ENCODE assay signal across 27 cellular contexts in the genomic region with DNA sequence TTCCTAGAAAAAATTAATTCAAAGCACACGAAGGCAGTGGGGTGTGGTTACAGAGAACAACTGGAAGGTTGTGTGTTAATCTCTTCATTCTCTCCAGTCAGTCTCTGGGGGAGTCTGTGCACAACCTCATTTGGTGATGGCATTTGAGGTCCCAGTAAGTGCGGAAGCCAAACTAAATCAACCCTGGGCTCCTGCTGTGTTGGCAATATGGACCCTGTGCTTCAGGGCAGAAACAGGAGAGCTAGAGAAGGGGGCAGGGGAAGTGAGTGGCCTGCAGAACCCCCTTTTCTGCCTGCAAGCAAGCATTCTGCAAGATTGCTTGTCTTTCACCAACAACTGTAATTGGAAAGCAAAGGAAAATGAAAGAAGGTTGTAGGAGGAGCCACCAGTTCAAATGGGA.
DNase-seq lines count a peak whose midpoint lies in the region; ATAC-seq and TF ChIP-seq lines count a peak whose summit lies in the region.
"Had no signal": no experiment of that assay in that cellular context is flagged by ENCODE, and none has a peak within 500 bp of the region (broad histone marks: within the 10 kb centered on the region; RNA-seq: fewer than 3 reads in every experiment).

No MANE protein-coding gene starts in this region.

- peaks cover 7% of the 10 kb centered on the region for H3K27me3 Mint-ChIP-seq in WTC11 (ENCODE audit: low read depth)
- H3K27me3 Mint-ChIP-seq in osteocyte (ENCODE audit: unreplicated experiment), result no peaks in the 10 kb centered on the region
- no peaks in the 10 kb centered on the region for H3K27me3 Mint-ChIP-seq in type B pancreatic cell
- H3K27me3 Mint-ChIP-seq: CD4-positive, alpha-beta T cell had no signal

- ATAC-seq in WTC11, result peak; percentile 41; the same call in 1 of the 2 replicates

- no peaks in the 10 kb centered on the region for H3K27me3 ChIP-seq in MG63
- H3K27me3 ChIP-seq: BLaER1 treated with 17β-estradiol and CSF1 and Interleukin-3, amounts not matched to agents 10 nM and 100 nM had no signal

- H3K9me3 Mint-ChIP-seq in WTC11, result peaks cover 34% of the 10 kb centered on the region
- H3K9me3 Mint-ChIP-seq in osteocyte (ENCODE audit: unreplicated experiment), result no peaks in the 10 kb centered on the region
- peaks cover 4% of the 10 kb centered on the region for H3K9me3 Mint-ChIP-seq in type B pancreatic cell
- H3K9me3 Mint-ChIP-seq: CD4-positive, alpha-beta T cell had no signal

- H3K4me1 Mint-ChIP-seq in WTC11 (peaks cover 30% of the 10 kb centered on the region), osteocyte (ENCODE audit: unreplicated experiment) (no peaks in the 10 kb centered on the region), type B pancreatic cell (ENCODE audit: unreplicated experiment) (peaks cover 4% of the 10 kb centered on the region)

- no peak overlapping the region for H3K27ac Mint-ChIP-seq in WTC11
- no peak overlapping the region for H3K27ac Mint-ChIP-seq in osteocyte (ENCODE audit: unreplicated experiment)
- H3K27ac Mint-ChIP-seq in type B pancreatic cell, result no peak overlapping the region
- H3K27ac Mint-ChIP-seq: CD4-positive, alpha-beta T cell; HFFc6 had no signal

- no peaks in the 10 kb centered on the region for H3K36me3 ChIP-seq in MG63
- H3K36me3 ChIP-seq: BLaER1 treated with 17β-estradiol and CSF1 and Interleukin-3, amounts not matched to agents 10 nM and 100 nM; HAP-1 had no signal

- CTCF ChIA-PET in WTC11 (lab: Charles Lee), result no interaction called here

- H3K9me3 ChIP-seq in MG63, result no peaks in the 10 kb centered on the region
- H3K9me3 ChIP-seq: HAP-1, SK-N-SH had no signal

- DNase-seq in NCI-H69 (lab: John Stamatoyannopoulos, UW) (peak; percentile 7), WTC11 (ENCODE audit: low spot score) (no peak), left kidney (ENCODE audit: low read depth, low spot score) (peak; percentile 10), osteocyte (ENCODE audit: extremely low spot score, unreplicated experiment) (peak; percentile 34), type B pancreatic cell (ENCODE audit: extremely low spot score, unreplicated experiment) (no peak), MG63 (no peak), T1000 (lab: John Stamatoyannopoulos, UW) (no peak), NCI-H2029 treated with DMSO at 0.1 percent for 48 hours (lab: John Stamatoyannopoulos, UW) (no peak)
- DNase-seq: AML-193; CD4-positive, alpha-beta T cell; DMS53; GM23248; HFFc6; KBM-7; NCI-H1694; NCI-H2081 treated with DMSO at 0.1 percent for 48 hours; NCI-H2171; NCI-H345; NCI-H524 treated with DMSO at 0.1 percent for 48 hours; NCI-H82; PC-9; Right ventricle myocardium superior; RPMI8226; SK-N-SH; SW 1271 had no signal

- no peak for TF ChIP-seq CTCF in WTC11 (IDR thresholded peaks at IDR 0.05)
- no peak for TF ChIP-seq CTCF in osteocyte (IDR thresholded peaks at IDR 0.05)
- TF ChIP-seq CTCF in type B pancreatic cell (conservative IDR thresholded peaks at IDR 0.05), result no peak

- H3K4me3 Mint-ChIP-seq in WTC11 (no peak overlapping the region), osteocyte (ENCODE audit: unreplicated experiment) (no peak overlapping the region), type B pancreatic cell (no peak overlapping the region)
- H3K4me3 Mint-ChIP-seq: CD4-positive, alpha-beta T cell; HFFc6 had no signal

- POLR2A ChIA-PET in WTC11 (lab: Charles Lee), result no interaction called here

- no peak overlapping the region for H3K4me3 ChIP-seq in MG63
- H3K4me3 ChIP-seq: BLaER1 treated with 17β-estradiol and CSF1 and Interleukin-3, amounts not matched to agents 10 nM and 100 nM; GM23248; HAP-1; PC-9 had no signal

- peaks cover 7% of the 10 kb centered on the region; the same call in 1 of the 2 replicates for H3K36me3 Mint-ChIP-seq in WTC11
- no peaks in the 10 kb centered on the region for H3K36me3 Mint-ChIP-seq in osteocyte (ENCODE audit: unreplicated experiment)
- H3K36me3 Mint-ChIP-seq in type B pancreatic cell, result no peaks in the 10 kb centered on the region

TF ChIP-seq in WTC11, 78 proteins besides CTCF, POLR2A, EP300 and RAD21:
- no peak for TF ChIP-seq TCF7 (CRISPR knock-in tag; IDR thresholded peaks at IDR 0.05; ENCODE audit: low read depth)
- TF ChIP-seq KAT7 (CRISPR knock-in tag; IDR thresholded peaks at IDR 0.05; ENCODE audit: borderline replicate concordance), result no peak
- TF ChIP-seq, protein P1, sequence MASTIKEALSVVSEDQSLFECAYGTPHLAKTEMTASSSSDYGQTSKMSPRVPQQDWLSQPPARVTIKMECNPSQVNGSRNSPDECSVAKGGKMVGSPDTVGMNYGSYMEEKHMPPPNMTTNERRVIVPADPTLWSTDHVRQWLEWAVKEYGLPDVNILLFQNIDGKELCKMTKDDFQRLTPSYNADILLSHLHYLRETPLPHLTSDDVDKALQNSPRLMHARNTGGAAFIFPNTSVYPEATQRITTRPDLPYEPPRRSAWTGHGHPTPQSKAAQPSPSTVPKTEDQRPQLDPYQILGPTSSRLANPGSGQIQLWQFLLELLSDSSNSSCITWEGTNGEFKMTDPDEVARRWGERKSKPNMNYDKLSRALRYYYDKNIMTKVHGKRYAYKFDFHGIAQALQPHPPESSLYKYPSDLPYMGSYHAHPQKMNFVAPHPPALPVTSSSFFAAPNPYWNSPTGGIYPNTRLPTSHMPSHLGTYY (CRISPR knock-in tag; IDR thresholded peaks at IDR 0.05), result no peak
- no peak for TF ChIP-seq ELF4 (CRISPR knock-in tag; IDR thresholded peaks at IDR 0.05; ENCODE audit: low read depth)
- TF ChIP-seq, protein P2, sequence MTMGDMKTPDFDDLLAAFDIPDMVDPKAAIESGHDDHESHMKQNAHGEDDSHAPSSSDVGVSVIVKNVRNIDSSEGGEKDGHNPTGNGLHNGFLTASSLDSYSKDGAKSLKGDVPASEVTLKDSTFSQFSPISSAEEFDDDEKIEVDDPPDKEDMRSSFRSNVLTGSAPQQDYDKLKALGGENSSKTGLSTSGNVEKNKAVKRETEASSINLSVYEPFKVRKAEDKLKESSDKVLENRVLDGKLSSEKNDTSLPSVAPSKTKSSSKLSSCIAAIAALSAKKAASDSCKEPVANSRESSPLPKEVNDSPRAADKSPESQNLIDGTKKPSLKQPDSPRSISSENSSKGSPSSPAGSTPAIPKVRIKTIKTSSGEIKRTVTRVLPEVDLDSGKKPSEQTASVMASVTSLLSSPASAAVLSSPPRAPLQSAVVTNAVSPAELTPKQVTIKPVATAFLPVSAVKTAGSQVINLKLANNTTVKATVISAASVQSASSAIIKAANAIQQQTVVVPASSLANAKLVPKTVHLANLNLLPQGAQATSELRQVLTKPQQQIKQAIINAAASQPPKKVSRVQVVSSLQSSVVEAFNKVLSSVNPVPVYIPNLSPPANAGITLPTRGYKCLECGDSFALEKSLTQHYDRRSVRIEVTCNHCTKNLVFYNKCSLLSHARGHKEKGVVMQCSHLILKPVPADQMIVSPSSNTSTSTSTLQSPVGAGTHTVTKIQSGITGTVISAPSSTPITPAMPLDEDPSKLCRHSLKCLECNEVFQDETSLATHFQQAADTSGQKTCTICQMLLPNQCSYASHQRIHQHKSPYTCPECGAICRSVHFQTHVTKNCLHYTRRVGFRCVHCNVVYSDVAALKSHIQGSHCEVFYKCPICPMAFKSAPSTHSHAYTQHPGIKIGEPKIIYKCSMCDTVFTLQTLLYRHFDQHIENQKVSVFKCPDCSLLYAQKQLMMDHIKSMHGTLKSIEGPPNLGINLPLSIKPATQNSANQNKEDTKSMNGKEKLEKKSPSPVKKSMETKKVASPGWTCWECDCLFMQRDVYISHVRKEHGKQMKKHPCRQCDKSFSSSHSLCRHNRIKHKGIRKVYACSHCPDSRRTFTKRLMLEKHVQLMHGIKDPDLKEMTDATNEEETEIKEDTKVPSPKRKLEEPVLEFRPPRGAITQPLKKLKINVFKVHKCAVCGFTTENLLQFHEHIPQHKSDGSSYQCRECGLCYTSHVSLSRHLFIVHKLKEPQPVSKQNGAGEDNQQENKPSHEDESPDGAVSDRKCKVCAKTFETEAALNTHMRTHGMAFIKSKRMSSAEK (CRISPR knock-in tag; IDR thresholded peaks at IDR 0.05; ENCODE audit: borderline replicate concordance), result no peak

Comparison
In these comparisons a context has a peak if more than half of its experiments do, and no peak if none do; other contexts are left out.
1. DNase-seq: peak in NCI-H69 (single experiment), left kidney (single experiment) and osteocyte (single experiment); none in WTC11 (single experiment), type B pancreatic cell (single experiment), MG63 (single experiment), T1000 (single experiment) and NCI-H2029 treated with DMSO at 0.1 percent for 48 hours (single experiment).